In genomic region chr4:683982-684571, GRCh38 we compare ENCODE assay signal across 7 cellular contexts. TPM values are rescaled to one million over a fixed set of nuclear protein-coding genes. Genes with fewer than 3 reads are reported as not detected.
DNase-seq lines count a peak whose midpoint lies in the region; ATAC-seq lines count a peak whose summit lies in the region.
"Had no signal": no experiment of that assay in that cellular context is flagged by ENCODE, and none has a peak within 500 bp of the region (broad histone marks: within the 10 kb centered on the region; RNA-seq: fewer than 3 reads in every experiment).

No MANE protein-coding gene starts in this region.

- ATAC-seq in left colon, result peak; percentile 25
- no peak for ATAC-seq in GM19324 (IDR thresholded peaks at IDR 0.05; ENCODE audit: low FRiP score, unreplicated experiment)
- no peak for ATAC-seq in HG02678 (IDR thresholded peaks at IDR 0.05; ENCODE audit: unreplicated experiment)

- no peaks in the 10 kb centered on the region for H3K9me3 ChIP-seq in BLaER1 treated with 17β-estradiol and CSF1 and Interleukin-3, amounts not matched to agents 10 nM and 100 nM (replicated peaks in 1 of 11)

- DNase-seq in KG1 (lab: John Stamatoyannopoulos, UW) (peak; percentile 25), left colon (peak; percentile 69 to 80)
- peak; percentile 49 for DNase-seq in activated naive CD8-positive, alpha-beta T cell treated with anti-CD3 and anti-CD28 coated beads for 36 hours

- H3K4me2 ChIP-seq in BLaER1 treated with 17β-estradiol and CSF1 and Interleukin-3, amounts not matched to agents 10 nM and 100 nM, result peak overlapping the region; percentile 37 to 74 (median 51); a peak in 20 of 22 replicates
- H3K4me2 ChIP-seq: KMS-11 had no signal

- H3K4me3 ChIP-seq in BLaER1 treated with 17β-estradiol and CSF1 and Interleukin-3, amounts not matched to agents 10 nM and 100 nM, result no peak overlapping the region

- no peak overlapping the region for H3K27ac Mint-ChIP-seq in activated naive CD8-positive, alpha-beta T cell treated with anti-CD3 and anti-CD28 coated beads for 36 hours

- H3K27ac ChIP-seq in BLaER1 treated with 17β-estradiol and CSF1 and Interleukin-3, amounts not matched to agents 10 nM and 100 nM, result peak overlapping the region in 3 of 11 experiments; percentile 10 to 38 (median 28); a peak in 1 of 22 replicates
- H3K27ac ChIP-seq: KMS-11 had no signal

- no peaks in the 10 kb centered on the region for H3K36me3 Mint-ChIP-seq in activated naive CD8-positive, alpha-beta T cell treated with anti-CD3 and anti-CD28 coated beads for 36 hours

- no peaks in the 10 kb centered on the region for H3K4me1 Mint-ChIP-seq in activated naive CD8-positive, alpha-beta T cell treated with anti-CD3 and anti-CD28 coated beads for 36 hours

- H4K20me1 ChIP-seq in BLaER1 treated with 17β-estradiol and CSF1 and Interleukin-3, amounts not matched to agents 10 nM and 100 nM, result no peaks in the 10 kb centered on the region

- H3K9ac ChIP-seq in BLaER1 treated with 17β-estradiol and CSF1 and Interleukin-3, amounts not matched to agents 10 nM and 100 nM, result peak overlapping the region in 3 of 11 experiments; percentile 6 to 15 (median 12); a peak in 2 of 22 replicates
- H3K9ac ChIP-seq: KMS-11 had no signal

- H3K36me3 ChIP-seq in BLaER1 treated with 17β-estradiol and CSF1 and Interleukin-3, amounts not matched to agents 10 nM and 100 nM, result no peaks in the 10 kb centered on the region

- no peak overlapping the region for H3K4me3 Mint-ChIP-seq in activated naive CD8-positive, alpha-beta T cell treated with anti-CD3 and anti-CD28 coated beads for 36 hours

- intact Hi-C loops in left colon (cut with DNase I, micrococcal nuclease), result no loop called here

- peaks cover 7% of the 10 kb centered on the region for H3K27me3 Mint-ChIP-seq in activated naive CD8-positive, alpha-beta T cell treated with anti-CD3 and anti-CD28 coated beads for 36 hours

- peaks cover 28 to 80% (median 53%) of the 10 kb centered on the region in 10 experiments for H3K4me1 ChIP-seq in BLaER1 treated with 17β-estradiol and CSF1 and Interleukin-3, amounts not matched to agents 10 nM and 100 nM

- peaks cover 0 to 10% (median 0%) of the 10 kb centered on the region in 11 experiments; a peak in 7 of 22 replicates for H3K27me3 ChIP-seq in BLaER1 treated with 17β-estradiol and CSF1 and Interleukin-3, amounts not matched to agents 10 nM and 100 nM

- no peaks in the 10 kb centered on the region for H3K9me3 Mint-ChIP-seq in activated naive CD8-positive, alpha-beta T cell treated with anti-CD3 and anti-CD28 coated beads for 36 hours

RNA-seq across cellular contexts. Expression of gene SLC49A3, which starts 4.9 kb away (rescaled TPM):
- under 1 TPM; 0.38 to 0.43 TPM for total RNA-seq in activated naive CD8-positive, alpha-beta T cell treated with anti-CD3 and anti-CD28 coated beads for 36 hours
- 10 to 100 TPM; 10.7 to 15.8 TPM for total RNA-seq in left colon

RNA-seq across cellular contexts. Expression of gene MYL5, which starts 9.7 kb away (rescaled TPM):
- 10 to 100 TPM; 22.7 to 22.9 TPM for total RNA-seq in activated naive CD8-positive, alpha-beta T cell treated with anti-CD3 and anti-CD28 coated beads for 36 hours
- total RNA-seq in left colon, result 10 to 100 TPM; 30.0 to 37.1 TPM

RNA-seq across cellular contexts. Expression of gene ATP5ME, which starts 10.0 kb away (rescaled TPM):
- total RNA-seq in activated naive CD8-positive, alpha-beta T cell treated with anti-CD3 and anti-CD28 coated beads for 36 hours, result 100 to 1,000 TPM; 284 to 287 TPM
- total RNA-seq in left colon, result 100 to 1,000 TPM; 383 to 496 TPM

RNA-seq across cellular contexts. Expression of gene PCGF3, which starts 21.6 kb away (rescaled TPM):
- 10 to 100 TPM; 19.7 to 21.2 TPM for total RNA-seq in activated naive CD8-positive, alpha-beta T cell treated with anti-CD3 and anti-CD28 coated beads for 36 hours
- 10 to 100 TPM; 46.9 to 51.9 TPM for total RNA-seq in left colon

RNA-seq across cellular contexts. Expression of gene PDE6B, which starts 58.7 kb away (rescaled TPM):
- 10 to 100 TPM; 12.6 to 13.9 TPM for total RNA-seq in activated naive CD8-positive, alpha-beta T cell treated with anti-CD3 and anti-CD28 coated beads for 36 hours
- total RNA-seq in left colon, result 1 to 10 TPM; 1.3 to 1.4 TPM

Comparison
In these comparisons a context has a peak if more than half of its experiments do, and no peak if none do; other contexts are left out.
1. RNA of gene SLC49A3, which starts 4.9 kb away (total RNA-seq): 10.7 to 15.8 TPM in left colon; 0.38 to 0.43 TPM in activated naive CD8-positive, alpha-beta T cell treated with anti-CD3 and anti-CD28 coated beads for 36 hours; every median in the first group is over 4 times any median in the second.
2. Peak in every context shown above with its lines, with median percentiles within 50 percentile points of each other: DNase-seq.